Comparison of ENCODE assay signal across 8 cellular contexts in the genomic region with DNA sequence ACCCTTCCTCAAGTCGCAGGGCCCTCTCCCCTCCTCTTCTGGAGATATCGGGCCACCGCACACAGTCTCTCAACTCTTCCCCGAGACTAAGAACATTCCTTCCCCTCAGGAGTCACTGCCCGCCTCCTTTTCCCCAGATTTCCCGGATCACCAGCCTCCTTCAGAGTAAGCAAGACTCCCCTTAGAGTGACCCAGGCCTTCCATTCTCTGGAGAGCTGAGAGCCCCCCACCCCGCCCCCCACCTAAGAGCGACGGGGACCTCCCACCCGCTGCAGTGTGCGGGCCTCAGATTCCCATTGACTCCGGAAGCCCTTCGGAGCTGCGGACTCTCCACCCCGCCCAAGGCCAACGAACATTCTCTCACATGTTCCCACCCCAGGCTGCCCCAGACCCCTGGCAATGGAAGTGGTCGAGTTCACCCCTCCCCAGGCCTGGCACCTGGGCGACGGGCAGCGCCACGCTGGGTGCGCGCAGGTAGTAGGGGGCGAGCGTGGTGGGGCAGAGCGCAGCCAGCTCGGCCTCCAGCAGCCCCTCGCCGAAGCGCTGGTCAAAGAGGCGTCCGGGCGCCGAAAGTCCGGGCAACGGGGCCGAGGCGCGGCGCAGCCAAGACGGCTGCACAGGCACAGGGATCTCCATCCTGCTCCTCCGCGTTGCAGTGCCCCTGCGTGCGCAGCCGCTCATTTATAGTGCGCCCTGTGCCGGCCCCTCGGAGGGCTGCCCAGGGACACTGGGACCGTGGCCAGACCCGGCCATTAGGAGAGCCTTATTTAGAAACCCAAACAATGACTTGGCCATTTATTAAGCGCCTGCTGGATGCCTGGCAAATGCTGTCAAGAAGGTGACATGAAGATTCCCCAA. TPM values are rescaled to one million over a fixed set of nuclear protein-coding genes. Genes with fewer than 3 reads are reported as not detected.
DNase-seq lines count a peak whose midpoint lies in the region; ATAC-seq, FAIRE-seq and TF ChIP-seq lines count a peak whose summit lies in the region.

Gene HSPB6 (minus strand): TSS at position 657 of the 858 bp plus-strand sequence. CDS start 21 bp downstream, at position 636.

- H3K36me3 ChIP-seq in BJ (ENCODE audit: control insufficient read depth, insufficient read depth, low read length): peaks cover 15% of the 10 kb centered on the region
- peaks cover 53% of the 10 kb centered on the region for H3K36me3 ChIP-seq in MG63
- H3K36me3 ChIP-seq in ectodermal cell (ENCODE audit: control insufficient read depth, insufficient read depth, low read length): peaks cover 4% of the 10 kb centered on the region

- no peak for TF ChIP-seq POLR2A in GM12891 (IDR thresholded peaks at IDR 0.05; ENCODE audit: low read depth, low read length)

- DNase-seq in BJ (ENCODE audit: low read depth) (no peak), MG63 (peak; percentile 53), GM12891 (ENCODE audit: insufficient read length, low spot score) (no peak)

- H3K4me3 ChIP-seq in BJ (ENCODE audit: low read depth, low read length) (peak within 1 kb of the TSS; percentile 52), MG63 (peak within 1 kb of the TSS; percentile 93), ectodermal cell (ENCODE audit: insufficient read depth, low read depth, low read length) (peak within 1 kb of the TSS; percentile 99), mononuclear cell (ENCODE audit: low read length) (peak within 1 kb of the TSS; percentile 93)

- 75% methylated on average over 52 of the region's 52 CpGs for WGBS in ectodermal cell, 2 experiments

- no peaks in the 10 kb centered on the region for H3K9me3 ChIP-seq in MG63
- no peaks in the 10 kb centered on the region for H3K9me3 ChIP-seq in ectodermal cell (ENCODE audit: control insufficient read depth, low read length)
- no peaks in the 10 kb centered on the region for H3K9me3 ChIP-seq in mononuclear cell (ENCODE audit: low read depth, low read length)

- H3K4me1 ChIP-seq in ectodermal cell (ENCODE audit: control insufficient read depth, insufficient read depth, low read length) (peaks cover 16% of the 10 kb centered on the region), mononuclear cell (ENCODE audit: insufficient read depth, low read length) (peaks cover 34% of the 10 kb centered on the region)

- POLR2A ChIA-PET in BJ (lab: Charles Lee): interaction anchor here (0.6 to 1.6 kb wide), 2 partner anchors 8 to 12 kb away, joined by 5 to 6 read pairs; partner anchors contain the start of gene LIN37

- CTCF ChIA-PET in BJ (lab: Yijun Ruan, JAX): interaction anchor here (1.2 kb wide), 1 partner anchor 9 kb away, joined by 3 read pairs; no protein-coding TSS in a partner anchor

- no peak for ATAC-seq in GM19463 (IDR thresholded peaks at IDR 0.05; ENCODE audit: unreplicated experiment)
- no peak for ATAC-seq in HG03095 (IDR thresholded peaks at IDR 0.05; ENCODE audit: unreplicated experiment)
- ATAC-seq in GM18502 (IDR thresholded peaks at IDR 0.05; ENCODE audit: poor library complexity, unreplicated experiment): no peak

- peak within 1 kb of the TSS; percentile 9 for H3K27ac ChIP-seq in ectodermal cell (ENCODE audit: insufficient read depth, low read depth, low read length, poor library complexity, severe bottlenecking)

- H3K27me3 ChIP-seq in BJ (ENCODE audit: control insufficient read depth, insufficient read depth, low read length) (no peaks in the 10 kb centered on the region), MG63 (no peaks in the 10 kb centered on the region), ectodermal cell (ENCODE audit: control insufficient read depth, insufficient read depth, low read length, poor library complexity, severe bottlenecking) (peaks cover 22% of the 10 kb centered on the region), mononuclear cell (ENCODE audit: insufficient read depth, low read length) (peaks cover 9% of the 10 kb centered on the region)

- no peak for FAIRE-seq in GM12891 (lab: Jason Lieb, UNC)

- no peak for TF ChIP-seq CTCF in BJ (IDR thresholded peaks at IDR 0.05; ENCODE audit: insufficient read depth, low read depth, low read length)

TF ChIP-seq in GM12891, 5 proteins besides CTCF, POLR2A, EP300 and RAD21:
- TF ChIP-seq PAX5 (IDR thresholded peaks at IDR 0.05; ENCODE audit: insufficient read depth, low read length, severe bottlenecking) (no peak), POU2F2 (IDR thresholded peaks at IDR 0.05; ENCODE audit: low read depth, low read length) (no peak), TAF1 (IDR thresholded peaks at IDR 0.05; ENCODE audit: low read depth, low read length) (no peak), POLR2AphosphoS5 (IDR thresholded peaks at IDR 0.05; ENCODE audit: low read depth, low read length) (no peak), SPI1 (IDR thresholded peaks at IDR 0.05; ENCODE audit: low read depth, low read length) (no peak)
TF ChIP-seq in GM12891: peak in this region for 0.

RNA-seq across cellular contexts. Expression of gene HSPB6, which starts in this region (rescaled TPM):
- 21.0 and 27.2 TPM in 2 replicates for polyA plus RNA-seq in BJ (2011; rRNA removed)
- polyA minus RNA-seq in BJ (2011; rRNA and poly(A)+ RNA removed): 28.7 and 58.4 TPM in 2 replicates
- total RNA-seq in MG63 (2014; rRNA removed; shearing (Covaris generic); ENCODE audit: low replicate concordance): not detected in 2 replicates
- 0.28 TPM for polyA plus RNA-seq in ectodermal cell (2013, experiment 1 of 4)
- polyA plus RNA-seq in ectodermal cell (2013, experiment 2 of 4): 0.52 TPM
- 0.37 TPM for polyA plus RNA-seq in ectodermal cell (2013, experiment 3 of 4)
- 0.77 TPM for polyA plus RNA-seq in ectodermal cell (2013, experiment 4 of 4)
- not detected for total RNA-seq in mononuclear cell
- polyA plus RNA-seq in GM12891 (2012; ENCODE audit: low read depth, missing spikeins): 0.15 TPM

Comparison
In these comparisons a context has a peak if more than half of its experiments do, and no peak if none do; other contexts are left out.
1. Peak in DNase-seq and H3K4me3 ChIP-seq in MG63; RNA of the gene not detected or under 1 TPM.